Comparison of ENCODE assay signal across 17 cellular contexts in genomic region chr1:97163591-97164275, GRCh38.
A peak's percentile ranks its signal among the peaks of the same experiment; 100 is the strongest.
DNase-seq lines count a peak whose midpoint lies in the region; ATAC-seq lines count a peak whose summit lies in the region.
"Had no signal": no experiment of that assay in that cellular context is flagged by ENCODE, and none has a peak within 500 bp of the region (broad histone marks: within the 10 kb centered on the region; RNA-seq: fewer than 3 reads in every experiment).

No MANE protein-coding gene starts in this region.

- no peak overlapping the region for H3K27ac ChIP-seq in SJCRH30
- H3K27ac ChIP-seq: prostate gland had no signal

- H3K27me3 ChIP-seq in SJCRH30 = no peaks in the 10 kb centered on the region

- no peak overlapping the region for H3K4me3 ChIP-seq in Jurkat, Clone E6-1 (ENCODE audit: low read length)
- no peak overlapping the region for H3K4me3 ChIP-seq in SJCRH30
- H3K4me3 ChIP-seq: prostate gland had no signal

- H3K4me1 ChIP-seq in SJCRH30 = peaks cover 6% of the 10 kb centered on the region; the same call in 1 of the 2 replicates
- H3K4me1 ChIP-seq: prostate gland had no signal

- no peaks in the 10 kb centered on the region for H3K36me3 ChIP-seq in SJCRH30
- H3K36me3 ChIP-seq: prostate gland had no signal

- H3K9me3 ChIP-seq in SJCRH30 (replicated peaks) = no peaks in the 10 kb centered on the region
- H3K9me3 ChIP-seq: prostate gland had no signal

- ATAC-seq in GM18498 (IDR thresholded peaks at IDR 0.05; ENCODE audit: unreplicated experiment) (peak; percentile 69), GM19463 (IDR thresholded peaks at IDR 0.05; ENCODE audit: unreplicated experiment) (peak; percentile 55), HG02973 (IDR thresholded peaks at IDR 0.05; ENCODE audit: unreplicated experiment) (peak; percentile 52)
- ATAC-seq: activated T-cell treated with anti-CD3 and anti-CD28 coated beads, Interleukin-2, amount 50 U/mL, for 4 hours; HCT116; SK-N-SH treated with all-trans-retinoic acid at 6 μM for 48 hours had no signal

- peak; percentile 7 for DNase-seq in Jurkat, Clone E6-1 (ENCODE audit: low read depth, low spot score)
- DNase-seq in NCI-H187 (lab: John Stamatoyannopoulos, UW) (no peak), NOMO-1 treated with DMSO at 0.1 percent for 48 hours (lab: John Stamatoyannopoulos, UW; ENCODE audit: unreplicated experiment) (no peak), NCI-H146 treated with DMSO at 0.1 percent for 48 hours (lab: John Stamatoyannopoulos, UW; ENCODE audit: unreplicated experiment) (no peak), SJCRH30 (no peak)
- DNase-seq: activated CD4-positive, alpha-beta T cell treated with anti-CD3 and anti-CD28 coated beads for 1 hour; activated T-cell treated with anti-CD3 and anti-CD28 coated beads, Interleukin-2, amount 50 U/mL, for 4 hours; anterior cingulate cortex; dermis blood vessel endothelial cell; DMS79; NCI-H1930 had no signal
